11 cellular contexts compared by ENCODE assay signal in the genomic region with DNA sequence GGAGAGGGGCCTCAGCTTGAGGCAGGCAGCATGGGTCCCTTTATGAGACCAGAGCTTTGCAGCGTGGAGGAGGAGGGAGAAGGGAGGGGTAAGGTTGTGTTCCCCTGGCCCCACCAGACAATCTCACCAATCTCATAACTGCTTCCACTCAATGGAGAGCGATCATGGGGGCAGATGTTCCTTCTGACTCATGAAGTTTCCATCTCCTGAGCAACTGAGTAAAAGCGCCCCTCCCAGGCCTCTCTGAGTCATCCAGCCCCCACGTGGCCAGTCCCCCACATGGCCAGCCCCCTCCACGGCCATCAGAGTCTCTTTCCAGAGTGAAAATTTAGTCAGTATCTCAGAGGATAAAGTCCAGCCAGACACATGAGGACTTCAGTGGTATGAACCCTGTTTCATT. TPM values are rescaled to one million over a fixed set of nuclear protein-coding genes. Genes with fewer than 3 reads are reported as not detected.
DNase-seq lines count a peak whose midpoint lies in the region; ATAC-seq and TF ChIP-seq lines count a peak whose summit lies in the region.
"Had no signal": no experiment of that assay in that cellular context is flagged by ENCODE, and none has a peak within 500 bp of the region (broad histone marks: within the 10 kb centered on the region; RNA-seq: fewer than 3 reads in every experiment).

No MANE protein-coding gene starts in this region.

- CTCF ChIA-PET in IMR-90 (lab: Yijun Ruan, JAX), result no interaction called here
- CTCF ChIA-PET in T-cell (lab: Charles Lee), result no interaction called here

- H3K79me1 ChIP-seq in IMR-90 (ENCODE audit: low read depth in 1 of 2, low read length in 2 of 2), result no peaks in the 10 kb centered on the region

- 0 out of 2 replicates have a peak overlapping the region, but pooled peaks have one; percentile 0 for H2AK5ac ChIP-seq in IMR-90 (ENCODE audit: low read depth, low read length)

- no peak overlapping the region for H3K23ac ChIP-seq in IMR-90 (ENCODE audit: low read depth, low read length)

- H3K27ac Mint-ChIP-seq in activated naive CD8-positive, alpha-beta T cell treated with anti-CD3 and anti-CD28 coated beads, Interleukin-2, amount 10 ng/mL, durations not matched to agents 7 days and 5 days, result no peak overlapping the region
- H3K27ac Mint-ChIP-seq in T-cell, result no peak overlapping the region

- H2BK20ac ChIP-seq in IMR-90 (ENCODE audit: low read depth, low read length), result no peak overlapping the region

- no peak overlapping the region for H4K5ac ChIP-seq in IMR-90 (ENCODE audit: low read depth, low read length)

- no peak overlapping the region for H2BK120ac ChIP-seq in IMR-90 (ENCODE audit: low read depth, low read length)

- in situ Hi-C loops in IMR-90 (cut with MboI; ENCODE audit: low sequenced_read_pairs), result loop anchor here (25.0 kb wide), 1 partner anchor 1122 kb away; no protein-coding TSS in a partner anchor

- intact Hi-C loops in IMR-90 (cut with micrococcal nuclease), result loop anchor here (10.0 kb wide), 2 partner anchors 1084 to 1124 kb away; no protein-coding TSS in a partner anchor
- intact Hi-C loops in colonic mucosa (cut with DNase I), result no loop called here

- DNase-seq in BE2C, result peak; percentile 16
- peak; percentile 71 for DNase-seq in IMR-90
- no peak for DNase-seq in activated naive CD8-positive, alpha-beta T cell treated with anti-CD3 and anti-CD28 coated beads, Interleukin-2, amount 10 ng/mL, durations not matched to agents 7 days and 5 days
- peak; percentile 16 for DNase-seq in renal cortical epithelial cell (ENCODE audit: low read depth)
- DNase-seq in colonic mucosa, result no peak
- no peak for DNase-seq in T-cell
- DNase-seq in germinal center (ENCODE audit: low spot score), result no peak
- DNase-seq: left ventricle myocardium inferior had no signal

- H3K4me1 Mint-ChIP-seq in activated naive CD8-positive, alpha-beta T cell treated with anti-CD3 and anti-CD28 coated beads, Interleukin-2, amount 10 ng/mL, durations not matched to agents 7 days and 5 days, result peaks cover 3% of the 10 kb centered on the region
- peaks cover 0 to 9% (median 0%) of the 10 kb centered on the region in 3 donors for H3K4me1 Mint-ChIP-seq in T-cell

- H3K9me3 ChIP-seq in BE2C (no peaks in the 10 kb centered on the region), IMR-90 (ENCODE audit: control insufficient read depth, insufficient read depth, low read length) (no peaks in the 10 kb centered on the region), colonic mucosa (no peaks in the 10 kb centered on the region)
- H3K9me3 ChIP-seq: left ventricle myocardium inferior, SJSA1 had no signal

- H3K4ac ChIP-seq in IMR-90 (ENCODE audit: low read depth, low read length), result no peak overlapping the region

- TF ChIP-seq CTCF in BE2C (IDR thresholded peaks at IDR 0.05; ENCODE audit: low read depth, low read length) (no peak), IMR-90 (conservative IDR thresholded peaks at IDR 0.05; ENCODE audit: low read depth, low read length) (no peak), colonic mucosa (IDR thresholded peaks at IDR 0.05) (no peak)

- H3K4me1 ChIP-seq in BE2C (no peaks in the 10 kb centered on the region), IMR-90 (ENCODE audit: control insufficient read depth, insufficient read depth, low read length) (peaks cover 1% of the 10 kb centered on the region; the same call in 1 of the 2 replicates), colonic mucosa (no peaks in the 10 kb centered on the region)
- H3K4me1 ChIP-seq: left ventricle myocardium inferior, SJSA1 had no signal

- no peaks in the 10 kb centered on the region for H4K20me1 ChIP-seq in IMR-90 (ENCODE audit: insufficient read depth, low read length)

- WGBS in IMR-90 (ENCODE audit: extremely low coverage in 2 of 2, insufficient read length in 1 of 2), 2 experiments, result 5% methylated on average over 3 of the region's 5 CpGs; no CpG with 5 or more reads in 1 of the 2 experiments

- no peak for TF ChIP-seq POLR2A in IMR-90 (IDR thresholded peaks at IDR 0.05; ENCODE audit: low read depth, low read length)

- H2BK15ac ChIP-seq in IMR-90 (ENCODE audit: low read depth, low read length), result no peak overlapping the region

- no peak overlapping the region for H3K4me3 Mint-ChIP-seq in activated naive CD8-positive, alpha-beta T cell treated with anti-CD3 and anti-CD28 coated beads, Interleukin-2, amount 10 ng/mL, durations not matched to agents 7 days and 5 days
- H3K4me3 Mint-ChIP-seq in T-cell, result no peak overlapping the region

- peaks cover 4% of the 10 kb centered on the region; the same call in 1 of the 2 replicates for H3K27me3 ChIP-seq in BE2C
- no peaks in the 10 kb centered on the region; the same call in 1 of the 2 replicates for H3K27me3 ChIP-seq in IMR-90 (ENCODE audit: control insufficient read depth, insufficient read depth, low read length)
- no peaks in the 10 kb centered on the region for H3K27me3 ChIP-seq in colonic mucosa
- H3K27me3 ChIP-seq: cardiac muscle cell, SJSA1 had no signal

- H3K36me3 ChIP-seq in BE2C, result no peaks in the 10 kb centered on the region
- no peaks in the 10 kb centered on the region for H3K36me3 ChIP-seq in IMR-90 (ENCODE audit: control insufficient read depth, insufficient read depth, low read length)
- H3K36me3 ChIP-seq in colonic mucosa, result no peaks in the 10 kb centered on the region
- H3K36me3 ChIP-seq: cardiac muscle cell, left ventricle myocardium inferior, SJSA1 had no signal

- dilution Hi-C loops in IMR-90 (cut with HindIII; ENCODE audit: low sequenced_read_pairs, unreplicated experiment), result no loop called here

- TF ChIP-seq RAD21 in IMR-90 (IDR thresholded peaks at IDR 0.05; ENCODE audit: low read length), result no peak

- no peak overlapping the region for H2BK5ac ChIP-seq in IMR-90 (ENCODE audit: low read depth, low read length, poor library complexity, severe bottlenecking)

- H3K36me3 Mint-ChIP-seq in activated naive CD8-positive, alpha-beta T cell treated with anti-CD3 and anti-CD28 coated beads, Interleukin-2, amount 10 ng/mL, durations not matched to agents 7 days and 5 days, result no peaks in the 10 kb centered on the region
- no peaks in the 10 kb centered on the region for H3K36me3 Mint-ChIP-seq in T-cell

- no peak overlapping the region for H3K56ac ChIP-seq in IMR-90 (ENCODE audit: extremely low read depth, insufficient read depth, low read length)

- H3K27ac ChIP-seq in IMR-90 (ENCODE audit: insufficient read depth, low read length) (no peak overlapping the region), colonic mucosa (no peak overlapping the region)
- H3K27ac ChIP-seq: cardiac muscle cell, left ventricle myocardium inferior, SJSA1 had no signal

- H3K4me3 ChIP-seq in BE2C (ENCODE audit: low read depth, low read length) (no peak overlapping the region), IMR-90 (ENCODE audit: insufficient read depth, low read depth, low read length) (no peak overlapping the region), colonic mucosa (no peak overlapping the region)
- H3K4me3 ChIP-seq: cardiac muscle cell, left ventricle myocardium inferior, SJSA1 had no signal

- no peak overlapping the region for H3K18ac ChIP-seq in IMR-90 (ENCODE audit: low read depth, low read length)

- 0 out of 2 replicates have a peak, but pooled peaks cover 4% of the 10 kb centered on the region for H3K9me1 ChIP-seq in IMR-90 (ENCODE audit: insufficient read depth, low read length)

- H3K4me2 ChIP-seq in IMR-90 (ENCODE audit: low read depth, low read length), result 0 out of 2 replicates have a peak overlapping the region, but pooled peaks have one; percentile 16

- peaks cover 9% of the 10 kb centered on the region for H3K27me3 Mint-ChIP-seq in activated naive CD8-positive, alpha-beta T cell treated with anti-CD3 and anti-CD28 coated beads, Interleukin-2, amount 10 ng/mL, durations not matched to agents 7 days and 5 days
- H3K27me3 Mint-ChIP-seq in T-cell, result peaks cover 1 to 14% of the 10 kb centered on the region in 2 donors

- H3K9ac ChIP-seq in IMR-90 (ENCODE audit: low read depth, low read length) (no peak overlapping the region), colonic mucosa (ENCODE audit: low read depth in 2 of 2, low read length in 2 of 2) (no peak overlapping the region)

- H4K91ac ChIP-seq in IMR-90 (ENCODE audit: insufficient read depth, low read depth, low read length), result no peak overlapping the region

- ATAC-seq in IMR-90 (ENCODE audit: low read depth), result peak; percentile 72
- ATAC-seq in activated naive CD8-positive, alpha-beta T cell treated with anti-CD3 and anti-CD28 coated beads, Interleukin-2, amount 10 ng/mL, durations not matched to agents 7 days and 5 days (ENCODE audit: low read depth), result peak; percentile 18
- ATAC-seq in T-cell (replicated peaks in 1 of 4), result no peak
- ATAC-seq in HG02588 (IDR thresholded peaks at IDR 0.05; ENCODE audit: unreplicated experiment), result no peak

- no TSS peak for BruUV-seq in IMR-90 (replicated peaks; lab: Mats Ljungman, UMichigan)

- H4K8ac ChIP-seq in IMR-90 (ENCODE audit: low read depth in 2 of 2, low read length in 2 of 2), result peak overlapping the region in 1 of 2 experiments; percentile 30; a peak in 2 of 4 replicates

- peak overlapping the region; percentile 81 for H2AFZ ChIP-seq in IMR-90 (replicated peaks; ENCODE audit: low read length, poor library complexity)

- H3K14ac ChIP-seq in IMR-90 (replicated peaks; ENCODE audit: low read depth, low read length), result no peak overlapping the region

- POLR2A ChIA-PET in IMR-90 (lab: Charles Lee; ENCODE audit: unreplicated experiment), result no interaction called here
- POLR2A ChIA-PET in activated naive CD8-positive, alpha-beta T cell treated with anti-CD3 and anti-CD28 coated beads, Interleukin-2, amount 10 ng/mL, durations not matched to agents 7 days and 5 days (lab: Charles Lee), result no interaction called here
- POLR2A ChIA-PET in T-cell (lab: Charles Lee), result no interaction called here

- no peak overlapping the region for H2AK9ac ChIP-seq in IMR-90 (replicated peaks; ENCODE audit: low read depth, low read length, poor library complexity)

- H3K9me3 Mint-ChIP-seq in activated naive CD8-positive, alpha-beta T cell treated with anti-CD3 and anti-CD28 coated beads, Interleukin-2, amount 10 ng/mL, durations not matched to agents 7 days and 5 days, result peaks cover 1% of the 10 kb centered on the region
- H3K9me3 Mint-ChIP-seq in T-cell, result no peaks in the 10 kb centered on the region

TF ChIP-seq in IMR-90, 13 proteins besides CTCF, POLR2A, EP300 and RAD21 (continues in another document):
- peak; percentile 33; the same call in 1 of the 2 replicates for TF ChIP-seq FOS (IDR thresholded peaks at IDR 0.05; ENCODE audit: low read depth, low read length)

RNA-seq across cellular contexts. Expression of a gene that starts 39.2 kb away (rescaled TPM):
- 0.39 TPM for polyA plus RNA-seq in BE2C (2012; ENCODE audit: insufficient read depth, insufficient read length, low read depth)
- 1.1 and 1.6 TPM in 2 replicates for total RNA-seq in IMR-90 (2012; rRNA removed)
- 0.77 and 1.0 TPM in 2 replicates for polyA plus RNA-seq in IMR-90 (2012; rRNA removed)
- polyA plus RNA-seq in IMR-90 (2012; cell fraction: cytosol; rRNA removed), result 0.10 and 0.30 TPM in 2 replicates
- polyA plus RNA-seq in IMR-90 (2012; cell fraction: nucleus; rRNA removed; ENCODE audit: low replicate concordance), result 0.25 and 0.88 TPM in 2 replicates
- total RNA-seq in activated naive CD8-positive, alpha-beta T cell treated with anti-CD3 and anti-CD28 coated beads, Interleukin-2, amount 10 ng/mL, durations not matched to agents 7 days and 5 days, result 10 to 100 TPM; 40.6 to 44.3 TPM
- total RNA-seq in renal cortical epithelial cell, result 2.7 and 3.1 TPM in 2 replicates
- 10 to 100 TPM in 1 of 2 donors, 1 to 10 TPM in 1; 8.4 to 12.4 TPM for total RNA-seq in colonic mucosa
- 10 to 100 TPM; 12.9 to 23.9 (median 19.2) TPM for total RNA-seq in T-cell

Comparison
In these comparisons a context has a peak if more than half of its experiments do, and no peak if none do; other contexts are left out.
1. DNase-seq: peak in BE2C (single experiment), IMR-90 (single experiment) and renal cortical epithelial cell (single experiment); none in activated naive CD8-positive, alpha-beta T cell treated with anti-CD3 and anti-CD28 coated beads, Interleukin-2, amount 10 ng/mL, durations not matched to agents 7 days and 5 days (single experiment), colonic mucosa (single experiment), T-cell (0 of 34) and germinal center (single experiment).
2. ATAC-seq: peak in IMR-90 (single experiment) and activated naive CD8-positive, alpha-beta T cell treated with anti-CD3 and anti-CD28 coated beads, Interleukin-2, amount 10 ng/mL, durations not matched to agents 7 days and 5 days (single experiment); none in T-cell (0 of 4) and HG02588 (single experiment).